ENCODE assay signal across 1 cellular context in the genomic region with DNA sequence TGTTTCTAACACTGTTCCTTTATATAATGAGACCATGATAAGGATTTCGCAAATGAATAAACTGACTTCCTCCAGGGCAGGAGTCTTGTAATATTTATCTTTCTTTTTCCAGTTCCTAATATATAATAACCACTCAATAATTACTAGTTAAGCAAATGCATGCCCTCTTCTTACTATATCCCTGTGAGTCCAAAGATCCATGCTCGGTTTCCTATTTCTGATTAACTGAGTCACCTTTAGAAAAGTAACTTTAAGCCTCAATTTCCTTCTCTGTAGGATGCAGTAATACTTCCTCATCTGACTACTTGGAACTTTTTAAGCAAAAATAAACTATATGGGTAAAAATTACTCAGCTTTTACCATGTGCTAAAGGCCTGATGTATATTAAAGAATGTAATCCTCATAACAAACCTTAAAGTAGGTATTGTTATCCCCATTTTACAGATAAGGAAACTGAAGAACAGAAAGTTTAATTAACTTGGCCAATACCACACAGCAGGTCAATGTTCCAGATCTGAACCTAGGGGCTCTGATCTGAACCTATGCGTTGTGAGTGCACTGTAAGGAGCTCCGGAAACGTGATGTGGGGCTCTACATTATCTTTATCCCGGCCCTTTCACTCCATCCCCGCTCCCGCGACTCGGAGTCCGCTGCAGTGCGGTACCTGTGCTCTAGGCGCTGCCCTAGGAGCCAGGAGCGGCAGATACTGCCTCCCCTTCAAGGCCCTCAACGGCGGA.
TF ChIP-seq lines count a peak whose summit lies in the region.

No MANE protein-coding gene starts in this region.

TF ChIP-seq in HEK293, 187 proteins besides CTCF, POLR2A, EP300 and RAD21 (continued from another document and continues in another):
- TF ChIP-seq REST (tag by site-specific recombination; IDR thresholded peaks at IDR 0.05) (0 out of 2 replicates have a peak, but pooled peaks have one; percentile 6), ZNF585B (tag by site-specific recombination; IDR thresholded peaks at IDR 0.05) (no peak), ZNF133 (tag by site-specific recombination; IDR thresholded peaks at IDR 0.05) (no peak), ZNF350 (tag by site-specific recombination; IDR thresholded peaks at IDR 0.05) (no peak), ZNF664 (tag by site-specific recombination; IDR thresholded peaks at IDR 0.05) (no peak), ZNF202 (tag by site-specific recombination; IDR thresholded peaks at IDR 0.05; ENCODE audit: borderline replicate concordance) (no peak), ZFP37 (tag by site-specific recombination; IDR thresholded peaks at IDR 0.05) (no peak), BCL6B (tag by site-specific recombination; IDR thresholded peaks at IDR 0.05) (no peak), ZBTB8A (tag by site-specific recombination; IDR thresholded peaks at IDR 0.05) (no peak), ZBTB20 (tag by site-specific recombination; IDR thresholded peaks at IDR 0.05) (no peak), SP7 (tag by site-specific recombination; IDR thresholded peaks at IDR 0.05) (0 out of 2 replicates have a peak, but pooled peaks have one; percentile 51), ZNF677 (tag by site-specific recombination; IDR thresholded peaks at IDR 0.05) (no peak), ZNF768 (tag by site-specific recombination; IDR thresholded peaks at IDR 0.05) (peak; percentile 87), ZNF530 (tag by site-specific recombination; IDR thresholded peaks at IDR 0.05; ENCODE audit: low read depth) (no peak), ZNF518A (tag by site-specific recombination; conservative IDR thresholded peaks at IDR 0.05; ENCODE audit: low read depth) (no peak), ZNF433 (tag by site-specific recombination; IDR thresholded peaks at IDR 0.05; ENCODE audit: low read depth) (no peak), ZNF623 (tag by site-specific recombination; IDR thresholded peaks at IDR 0.05) (no peak), ZNF274 (IDR thresholded peaks at IDR 0.05; ENCODE audit: low read length) (no peak), ZNF274 (tag by site-specific recombination; IDR thresholded peaks at IDR 0.05; ENCODE audit: borderline replicate concordance) (no peak), ZNF660 (tag by site-specific recombination; IDR thresholded peaks at IDR 0.05) (no peak), ZNF560 (tag by site-specific recombination; IDR thresholded peaks at IDR 0.05; ENCODE audit: borderline replicate concordance) (no peak), ZBTB44 (tag by site-specific recombination; IDR thresholded peaks at IDR 0.05) (no peak), SCRT1 (tag by site-specific recombination; IDR thresholded peaks at IDR 0.05; ENCODE audit: borderline replicate concordance) (no peak), ZNF391 (tag by site-specific recombination; IDR thresholded peaks at IDR 0.05; ENCODE audit: borderline replicate concordance, low read depth) (no peak), YY1 (tag by site-specific recombination; IDR thresholded peaks at IDR 0.05) (no peak), ZNF2 (tag by site-specific recombination; IDR thresholded peaks at IDR 0.05) (no peak), ZNF501 (tag by site-specific recombination; IDR thresholded peaks at IDR 0.05) (peak; percentile 84; the same call in 1 of the 2 replicates), TCF7L2 (IDR thresholded peaks at IDR 0.05; ENCODE audit: borderline replicate concordance, low read depth, low read length) (no peak), ZNF174 (tag by site-specific recombination; IDR thresholded peaks at IDR 0.05) (no peak), ZNF544 (tag by site-specific recombination; IDR thresholded peaks at IDR 0.05) (no peak), ZNF600 (tag by site-specific recombination; IDR thresholded peaks at IDR 0.05) (peak; percentile 91), ZNF211 (tag by site-specific recombination; IDR thresholded peaks at IDR 0.05; ENCODE audit: low read depth) (no peak), ZBTB7A (tag by site-specific recombination; IDR thresholded peaks at IDR 0.05; ENCODE audit: low read depth) (no peak), SP3 (tag by site-specific recombination; IDR thresholded peaks at IDR 0.05) (no peak), BCL11A (tag by site-specific recombination; IDR thresholded peaks at IDR 0.05; ENCODE audit: low read depth) (no peak)
- TF ChIP-seq, protein P1, sequence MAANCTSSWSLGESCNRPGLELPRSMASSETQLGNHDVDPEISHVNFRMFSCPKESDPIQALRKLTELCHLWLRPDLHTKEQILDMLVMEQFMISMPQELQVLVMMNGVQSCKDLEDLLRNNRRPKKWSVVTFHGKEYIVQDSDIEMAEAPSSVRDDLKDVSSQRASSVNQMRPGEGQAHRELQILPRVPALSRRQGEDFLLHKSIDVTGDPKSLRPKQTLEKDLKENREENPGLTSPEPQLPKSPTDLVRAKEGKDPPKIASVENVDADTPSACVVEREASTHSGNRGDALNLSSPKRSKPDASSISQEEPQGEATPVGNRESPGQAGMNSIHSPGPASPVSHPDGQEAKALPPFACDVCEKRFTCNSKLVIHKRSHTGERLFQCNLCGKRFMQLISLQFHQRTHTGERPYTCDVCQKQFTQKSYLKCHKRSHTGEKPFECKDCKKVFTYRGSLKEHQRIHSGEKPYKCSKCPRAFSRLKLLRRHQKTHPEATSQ (tag by site-specific recombination; IDR thresholded peaks at IDR 0.05) = no peak
- TF ChIP-seq, protein P2, sequence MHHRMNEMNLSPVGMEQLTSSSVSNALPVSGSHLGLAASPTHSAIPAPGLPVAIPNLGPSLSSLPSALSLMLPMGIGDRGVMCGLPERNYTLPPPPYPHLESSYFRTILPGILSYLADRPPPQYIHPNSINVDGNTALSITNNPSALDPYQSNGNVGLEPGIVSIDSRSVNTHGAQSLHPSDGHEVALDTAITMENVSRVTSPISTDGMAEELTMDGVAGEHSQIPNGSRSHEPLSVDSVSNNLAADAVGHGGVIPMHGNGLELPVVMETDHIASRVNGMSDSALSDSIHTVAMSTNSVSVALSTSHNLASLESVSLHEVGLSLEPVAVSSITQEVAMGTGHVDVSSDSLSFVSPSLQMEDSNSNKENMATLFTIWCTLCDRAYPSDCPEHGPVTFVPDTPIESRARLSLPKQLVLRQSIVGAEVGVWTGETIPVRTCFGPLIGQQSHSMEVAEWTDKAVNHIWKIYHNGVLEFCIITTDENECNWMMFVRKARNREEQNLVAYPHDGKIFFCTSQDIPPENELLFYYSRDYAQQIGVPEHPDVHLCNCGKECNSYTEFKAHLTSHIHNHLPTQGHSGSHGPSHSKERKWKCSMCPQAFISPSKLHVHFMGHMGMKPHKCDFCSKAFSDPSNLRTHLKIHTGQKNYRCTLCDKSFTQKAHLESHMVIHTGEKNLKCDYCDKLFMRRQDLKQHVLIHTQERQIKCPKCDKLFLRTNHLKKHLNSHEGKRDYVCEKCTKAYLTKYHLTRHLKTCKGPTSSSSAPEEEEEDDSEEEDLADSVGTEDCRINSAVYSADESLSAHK (tag by site-specific recombination; IDR thresholded peaks at IDR 0.05) = no peak
- TF ChIP-seq, protein P3, sequence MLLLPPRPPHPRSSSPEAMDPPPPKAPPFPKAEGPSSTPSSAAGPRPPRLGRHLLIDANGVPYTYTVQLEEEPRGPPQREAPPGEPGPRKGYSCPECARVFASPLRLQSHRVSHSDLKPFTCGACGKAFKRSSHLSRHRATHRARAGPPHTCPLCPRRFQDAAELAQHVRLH (tag by site-specific recombination; IDR thresholded peaks at IDR 0.05) = 0 out of 2 replicates have a peak, but pooled peaks have one; percentile 10
- TF ChIP-seq, protein P4, sequence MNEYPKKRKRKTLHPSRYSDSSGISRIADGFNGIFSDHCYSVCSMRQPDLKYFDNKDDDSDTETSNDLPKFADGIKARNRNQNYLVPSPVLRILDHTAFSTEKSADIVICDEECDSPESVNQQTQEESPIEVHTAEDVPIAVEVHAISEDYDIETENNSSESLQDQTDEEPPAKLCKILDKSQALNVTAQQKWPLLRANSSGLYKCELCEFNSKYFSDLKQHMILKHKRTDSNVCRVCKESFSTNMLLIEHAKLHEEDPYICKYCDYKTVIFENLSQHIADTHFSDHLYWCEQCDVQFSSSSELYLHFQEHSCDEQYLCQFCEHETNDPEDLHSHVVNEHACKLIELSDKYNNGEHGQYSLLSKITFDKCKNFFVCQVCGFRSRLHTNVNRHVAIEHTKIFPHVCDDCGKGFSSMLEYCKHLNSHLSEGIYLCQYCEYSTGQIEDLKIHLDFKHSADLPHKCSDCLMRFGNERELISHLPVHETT (tag by site-specific recombination; IDR thresholded peaks at IDR 0.05) = no peak
